Comparison of ENCODE assay signal across 2 cellular contexts in genomic region chr1:21610989-21611388, GRCh38.
TF ChIP-seq lines count a peak whose summit lies in the region.

No MANE protein-coding gene starts in this region.

TF ChIP-seq in HEK293, 187 proteins besides CTCF, POLR2A, EP300 and RAD21:
- TF ChIP-seq PRDM1 (tag by site-specific recombination; IDR thresholded peaks at IDR 0.05): peak; percentile 39; the same call in 1 of the 2 replicates
- 0 out of 2 replicates have a peak, but pooled peaks have one; percentile 21 for TF ChIP-seq ZFHX2 (tag by site-specific recombination; conservative IDR thresholded peaks at IDR 0.05)
- TF ChIP-seq SCRT1 (tag by site-specific recombination; IDR thresholded peaks at IDR 0.05; ENCODE audit: borderline replicate concordance): no peak

TF ChIP-seq in H1, 55 proteins besides CTCF, POLR2A, EP300 and RAD21:
- TF ChIP-seq EGR1 (IDR thresholded peaks at IDR 0.05; ENCODE audit: borderline replicate concordance, low read depth, low read length): no peak
